Comparison of ENCODE assay signal across 8 cellular contexts in genomic region chr2:173571021-173571821, GRCh38.
A peak's percentile ranks its signal among the peaks of the same experiment; 100 is the strongest.
DNase-seq lines count a peak whose midpoint lies in the region; ATAC-seq and TF ChIP-seq lines count a peak whose summit lies in the region.

No MANE protein-coding gene starts in this region.

- H3K27me3 ChIP-seq in NT2/D1 (ENCODE audit: insufficient read depth, insufficient read length) (no peaks in the 10 kb centered on the region), gastrocnemius medialis (no peaks in the 10 kb centered on the region)

- TF ChIP-seq CTCF in HFF-Myc (IDR thresholded peaks at IDR 0.05; ENCODE audit: low read depth, low read length, missing control alignments) (peak; percentile 34), gastrocnemius medialis (IDR thresholded peaks at IDR 0.05 in 4 of 5, conservative IDR thresholded peaks at IDR 0.05 in 1 of 5) (peak in 3 of 5 experiments; percentile 10 to 57 (median 34))

- H3K9ac ChIP-seq in NT2/D1 (ENCODE audit: insufficient read length, low read depth): peak overlapping the region; percentile 36

- H3K27ac ChIP-seq in gastrocnemius medialis: no peak overlapping the region

- H3K4me1 ChIP-seq in NT2/D1 (ENCODE audit: insufficient read depth, insufficient read length) (no peaks in the 10 kb centered on the region), gastrocnemius medialis (peaks cover 4 to 6% of the 10 kb centered on the region in 2 donors)

- intact Hi-C loops in gastrocnemius medialis (cut with DNase I; ENCODE audit: low total_unique reads): loop anchor here (10.0 kb wide), 1 partner anchor 474 kb away; no protein-coding TSS in a partner anchor

- in situ Hi-C loops in gastrocnemius medialis (cut with MboI; ENCODE audit: low sequenced_read_pairs in 4 of 4): no loop called here

- DNase-seq in Ammon's horn (ENCODE audit: low spot score) (peak; percentile 50), HFF-Myc (ENCODE audit: extremely low read depth, low read depth) (no peak), NT2/D1 (ENCODE audit: low read depth, low spot score) (peak; percentile 48), fibroblast of gingiva (ENCODE audit: low read depth) (peak; percentile 12), gastrocnemius medialis (no peak), CD1c-positive myeloid dendritic cell (ENCODE audit: extremely low spot score) (no peak)
- no peak for DNase-seq in stimulated activated CD4-positive, alpha-beta T cell treated with anti-CD3 and anti-CD28 coated beads, Interleukin-4, amount 100 ng/mL, for 1 hour

- H3K36me3 ChIP-seq in NT2/D1 (ENCODE audit: insufficient read depth, insufficient read length, low read length) (no peaks in the 10 kb centered on the region), gastrocnemius medialis (no peaks in the 10 kb centered on the region)

- peak in 1 of 2 donors; percentile 89 for ATAC-seq in gastrocnemius medialis
- ATAC-seq in HG02970 (IDR thresholded peaks at IDR 0.05; ENCODE audit: low FRiP score, unreplicated experiment): no peak

- TF ChIP-seq POLR2A in gastrocnemius medialis (IDR thresholded peaks at IDR 0.05): no peak

- H3K4me3 ChIP-seq in HFF-Myc (replicated peaks; ENCODE audit: low read depth, low read length) (no peak overlapping the region), NT2/D1 (ENCODE audit: insufficient read length, low read depth) (no peak overlapping the region), gastrocnemius medialis (no peak overlapping the region)

- no peaks in the 10 kb centered on the region for H3K9me3 ChIP-seq in NT2/D1 (ENCODE audit: insufficient read depth, low read length)
- H3K9me3 ChIP-seq in gastrocnemius medialis: no peaks in the 10 kb centered on the region

Comparison
In these comparisons a context has a peak if more than half of its experiments do, and no peak if none do; other contexts are left out.
1. DNase-seq: peak in Ammon's horn (single experiment), NT2/D1 (single experiment) and fibroblast of gingiva (single experiment); none in HFF-Myc (single experiment), gastrocnemius medialis (0 of 2), CD1c-positive myeloid dendritic cell (single experiment) and stimulated activated CD4-positive, alpha-beta T cell treated with anti-CD3 and anti-CD28 coated beads, Interleukin-4, amount 100 ng/mL, for 1 hour (single experiment).